Comparison of ENCODE assay signal across 10 cellular contexts in genomic region chr4:174358823-174359222, GRCh38.
DNase-seq lines count a peak whose midpoint lies in the region; ATAC-seq and TF ChIP-seq lines count a peak whose summit lies in the region.
"Had no signal": no experiment of that assay in that cellular context is flagged by ENCODE, and none has a peak within 500 bp of the region (broad histone marks: within the 10 kb centered on the region; RNA-seq: fewer than 3 reads in every experiment).

No MANE protein-coding gene starts in this region.

- no peaks in the 10 kb centered on the region for H3K9me3 ChIP-seq in PC-3 (ENCODE audit: low read length)

- H3K9me3 Mint-ChIP-seq in activated T-cell treated with anti-CD3 and anti-CD28 coated beads, Interleukin-2, amount 50 U/mL, for 4 hours, result no peaks in the 10 kb centered on the region
- H3K9me3 Mint-ChIP-seq in stimulated activated memory B cell treated with anti-CD40 and anti-IgM and Interleukin-4, amounts not matched to agents 10 μg/mL and 1 μg/mL and 100 μg/mL, for 72 hours, result no peaks in the 10 kb centered on the region
- H3K9me3 Mint-ChIP-seq: nephron had no signal

- no peaks in the 10 kb centered on the region for H3K79me2 ChIP-seq in PC-3 (ENCODE audit: low read length)

- no peak overlapping the region for H3K4me3 ChIP-seq in PC-3 (ENCODE audit: low read length)

- no peak overlapping the region for H2AFZ ChIP-seq in PC-3 (ENCODE audit: low read length)

- no peaks in the 10 kb centered on the region for H3K36me3 ChIP-seq in PC-3 (ENCODE audit: low read depth, low read length)

- H3K27me3 ChIP-seq in PC-3 (ENCODE audit: low read length), result no peaks in the 10 kb centered on the region

- H3K4me3 Mint-ChIP-seq in activated T-cell treated with anti-CD3 and anti-CD28 coated beads, Interleukin-2, amount 50 U/mL, for 4 hours, result no peak overlapping the region
- no peak overlapping the region for H3K4me3 Mint-ChIP-seq in stimulated activated memory B cell treated with anti-CD40 and anti-IgM and Interleukin-4, amounts not matched to agents 10 μg/mL and 1 μg/mL and 100 μg/mL, for 72 hours
- H3K4me3 Mint-ChIP-seq: CD4-positive, alpha-beta memory T cell; nephron had no signal

- peak overlapping the region; percentile 23 for H3K4me2 ChIP-seq in PC-3 (ENCODE audit: low read length)

- POLR2A ChIA-PET in PC-3 (lab: Charles Lee; ENCODE audit: unreplicated experiment), result interaction anchor here (0.6 kb wide), 3 partner anchors 74 to 988 kb away, joined by 3 to 8 read pairs (median 3); partner anchors contain the start of gene SAP30

- H3K36me3 Mint-ChIP-seq in activated T-cell treated with anti-CD3 and anti-CD28 coated beads, Interleukin-2, amount 50 U/mL, for 4 hours (ENCODE audit: insufficient read depth), result no peaks in the 10 kb centered on the region
- no peaks in the 10 kb centered on the region for H3K36me3 Mint-ChIP-seq in stimulated activated memory B cell treated with anti-CD40 and anti-IgM and Interleukin-4, amounts not matched to agents 10 μg/mL and 1 μg/mL and 100 μg/mL, for 72 hours
- H3K36me3 Mint-ChIP-seq: CD4-positive, alpha-beta memory T cell had no signal

- peak overlapping the region; percentile 71 for H3K27ac ChIP-seq in PC-3 (ENCODE audit: low read length)

- intact Hi-C loops in PC-3 (cut with micrococcal nuclease), result no loop called here
- intact Hi-C loops in head of caudate nucleus (cut with DNase I), result no loop called here

- H4K20me1 ChIP-seq in PC-3 (ENCODE audit: low read length), result no peaks in the 10 kb centered on the region

- DNase-seq in activated T-cell treated with anti-CD3 and anti-CD28 coated beads, Interleukin-2, amount 50 U/mL, for 4 hours, result no peak
- no peak for DNase-seq in activated T-cell treated with anti-CD3 and anti-CD28 coated beads, Interleukin-2, amount 50 U/mL, for 48 hours
- DNase-seq in PC-3, result peak; percentile 83
- no peak for DNase-seq in LoVo (ENCODE audit: low spot score)
- DNase-seq in DMS153 treated with DMSO at 0.1 percent for 48 hours (lab: John Stamatoyannopoulos, UW; ENCODE audit: unreplicated experiment), result no peak
- DNase-seq in head of caudate nucleus, result no peak

- CTCF ChIA-PET in PC-3 (lab: Charles Lee), result interaction anchor here (0.7 kb wide), 1 partner anchor 163 kb away, joined by 3 read pairs; no protein-coding TSS in a partner anchor

- no peaks in the 10 kb centered on the region for H3K9me2 ChIP-seq in PC-3 (replicated peaks; ENCODE audit: low read length)

- BruUV-seq in PC-3 (replicated peaks; lab: Mats Ljungman, UMichigan), result no TSS peak

- ATAC-seq in activated T-cell treated with anti-CD3 and anti-CD28 coated beads, Interleukin-2, amount 50 U/mL, for 4 hours, result peak; percentile 91 to 97
- ATAC-seq in HG02885 (IDR thresholded peaks at IDR 0.05; ENCODE audit: poor library complexity, unreplicated experiment) (peak; percentile 98), PC-3 (peak; percentile 97)
- ATAC-seq in stimulated activated memory B cell treated with anti-CD40 and anti-IgM and Interleukin-4, amounts not matched to agents 10 μg/mL and 1 μg/mL and 100 μg/mL, for 72 hours, result peak; percentile 45

- H3K9ac ChIP-seq in PC-3 (ENCODE audit: low read length), result no peak overlapping the region

- H3K27ac Mint-ChIP-seq in stimulated activated memory B cell treated with anti-CD40 and anti-IgM and Interleukin-4, amounts not matched to agents 10 μg/mL and 1 μg/mL and 100 μg/mL, for 72 hours, result no peak overlapping the region
- H3K27ac Mint-ChIP-seq: CD4-positive, alpha-beta memory T cell; nephron had no signal

- no peaks in the 10 kb centered on the region for H3F3A ChIP-seq in PC-3 (ENCODE audit: low read length, unreplicated experiment)

- peaks cover 6% of the 10 kb centered on the region for H3K4me1 Mint-ChIP-seq in activated T-cell treated with anti-CD3 and anti-CD28 coated beads, Interleukin-2, amount 50 U/mL, for 4 hours (ENCODE audit: low read depth)
- no peaks in the 10 kb centered on the region for H3K4me1 Mint-ChIP-seq in stimulated activated memory B cell treated with anti-CD40 and anti-IgM and Interleukin-4, amounts not matched to agents 10 μg/mL and 1 μg/mL and 100 μg/mL, for 72 hours
- H3K4me1 Mint-ChIP-seq: CD4-positive, alpha-beta memory T cell; nephron had no signal

- peaks cover 7% of the 10 kb centered on the region for H3K27me3 Mint-ChIP-seq in activated T-cell treated with anti-CD3 and anti-CD28 coated beads, Interleukin-2, amount 50 U/mL, for 4 hours (ENCODE audit: low read depth)
- H3K27me3 Mint-ChIP-seq in stimulated activated memory B cell treated with anti-CD40 and anti-IgM and Interleukin-4, amounts not matched to agents 10 μg/mL and 1 μg/mL and 100 μg/mL, for 72 hours, result peaks cover 26% of the 10 kb centered on the region

- peaks cover 17% of the 10 kb centered on the region for H3K4me1 ChIP-seq in PC-3 (ENCODE audit: insufficient read depth, low read length)

- no peak for TF ChIP-seq CTCF in PC-3 (conservative IDR thresholded peaks at IDR 0.05; ENCODE audit: low read depth, low read length)

Comparison
In these comparisons a context has a peak if more than half of its experiments do, and no peak if none do; other contexts are left out.
1. ATAC-seq: peak in every context shown above with its lines; median percentile 98 in HG02885; 97 in PC-3; 94 in activated T-cell treated with anti-CD3 and anti-CD28 coated beads, Interleukin-2, amount 50 U/mL, for 4 hours; 45 in stimulated activated memory B cell treated with anti-CD40 and anti-IgM and Interleukin-4, amounts not matched to agents 10 μg/mL and 1 μg/mL and 100 μg/mL, for 72 hours.